In the genomic region with DNA sequence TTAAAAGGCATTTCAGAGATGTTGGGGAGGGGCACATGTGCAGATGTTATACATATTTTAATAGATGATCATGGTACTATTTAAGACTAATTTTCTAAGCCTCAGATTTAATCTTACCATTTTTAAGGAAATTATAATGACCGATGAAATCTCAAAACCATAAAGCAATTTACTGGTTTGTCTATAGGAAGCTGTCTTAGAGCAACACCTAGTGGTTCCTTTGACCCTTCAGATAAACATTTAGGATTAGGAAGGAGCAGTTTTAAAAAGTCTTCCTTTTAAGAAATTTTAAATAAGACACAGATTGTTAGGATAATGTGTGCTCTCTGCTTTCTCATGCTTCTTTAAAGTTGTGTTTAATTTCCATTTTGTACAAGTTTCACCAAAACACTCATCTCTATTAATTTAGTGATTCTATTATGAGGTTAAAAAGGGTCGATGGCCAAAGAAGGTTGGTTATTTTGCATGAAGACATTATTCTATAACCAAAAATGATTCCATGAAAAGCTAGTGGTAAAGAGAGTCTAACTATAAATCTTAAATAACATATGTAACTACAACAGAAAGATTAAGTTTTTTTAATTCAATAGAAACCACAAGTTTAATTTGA, we compare ENCODE assay signal across 13 cellular contexts.
DNase-seq lines count a peak whose midpoint lies in the region; ATAC-seq and TF ChIP-seq lines count a peak whose summit lies in the region.
"Had no signal": no experiment of that assay in that cellular context is flagged by ENCODE, and none has a peak within 500 bp of the region (broad histone marks: within the 10 kb centered on the region; RNA-seq: fewer than 3 reads in every experiment).

No MANE protein-coding gene starts in this region.

- H3K36me3 Mint-ChIP-seq in CD14-positive monocyte, result no peaks in the 10 kb centered on the region

- peak; percentile 44 for TF ChIP-seq CTCF in DND-41 (IDR thresholded peaks at IDR 0.05; ENCODE audit: borderline replicate concordance, extremely low read depth, low read length, poor library complexity, severe bottlenecking)
- no peak for TF ChIP-seq CTCF in CD14-positive monocyte (IDR thresholded peaks at IDR 0.05)

- no peak overlapping the region for H3K27ac Mint-ChIP-seq in CD14-positive monocyte

- H3K27me3 ChIP-seq in DND-41 (ENCODE audit: insufficient read depth, low read length, poor library complexity), result peaks cover 8% of the 10 kb centered on the region

- H2AFZ ChIP-seq in DND-41 (ENCODE audit: low read depth, low read length), result no peak overlapping the region

- H3K9ac ChIP-seq in DND-41 (ENCODE audit: low read depth, low read length), result no peak overlapping the region
- H3K9ac ChIP-seq in SK-N-MC (ENCODE audit: insufficient read length), result peak overlapping the region; percentile 50
- H3K9ac ChIP-seq: KMS-11 had no signal

- no peak overlapping the region for H3K4me3 Mint-ChIP-seq in CD14-positive monocyte

- H3K27ac ChIP-seq in DND-41 (ENCODE audit: low read length) (no peak overlapping the region), SK-N-MC (peak overlapping the region; percentile 84)
- H3K27ac ChIP-seq: heart left ventricle, KMS-11 had no signal

- no peak; the same call in 2 of the 3 replicates for ATAC-seq in DND-41 (ENCODE audit: insufficient read depth, low read depth)
- no peak for ATAC-seq in HG03159 (IDR thresholded peaks at IDR 0.05; ENCODE audit: unreplicated experiment)
- ATAC-seq: activated CD4-positive, CD25-positive, alpha-beta regulatory T cell treated with anti-CD3 and anti-CD28 coated beads, Interleukin-2, amount 50 U/mL, for 24 hours; heart left ventricle had no signal

- H3K4me2 ChIP-seq in DND-41 (ENCODE audit: insufficient read depth, low read length), result no peak overlapping the region
- H3K4me2 ChIP-seq: KMS-11 had no signal

- H3K4me1 ChIP-seq in DND-41 (ENCODE audit: insufficient read depth, low read length), result no peaks in the 10 kb centered on the region
- H3K4me1 ChIP-seq: heart left ventricle had no signal

- H4K20me1 ChIP-seq in DND-41 (ENCODE audit: insufficient read depth, low read length), result no peaks in the 10 kb centered on the region

- intact Hi-C loops in CD14-positive monocyte (cut with micrococcal nuclease), result no loop called here

- H3K9me3 ChIP-seq in DND-41 (ENCODE audit: insufficient read depth, low read length, severe bottlenecking) (no peaks in the 10 kb centered on the region), SK-N-MC (ENCODE audit: low read depth, low read length) (no peaks in the 10 kb centered on the region)
- H3K9me3 ChIP-seq: heart left ventricle had no signal

- no peaks in the 10 kb centered on the region for H3K9me3 Mint-ChIP-seq in CD14-positive monocyte

- H3K36me3 ChIP-seq in DND-41 (ENCODE audit: insufficient read depth, low read length) (no peaks in the 10 kb centered on the region), SK-N-MC (ENCODE audit: insufficient read depth, low read length) (no peaks in the 10 kb centered on the region)
- H3K36me3 ChIP-seq: heart left ventricle had no signal

- H3K27me3 Mint-ChIP-seq in CD14-positive monocyte (ENCODE audit: low read depth in 3 of 3), result peaks cover 0 to 5% (median 0%) of the 10 kb centered on the region in 3 donors

- no peak for DNase-seq in DND-41
- DNase-seq in HuH-7 (ENCODE audit: low spot score), result peak; percentile 9
- DNase-seq in SK-N-MC (ENCODE audit: low read depth, low spot score), result peak; percentile 78
- DNase-seq in iPS DF 4.7 (ENCODE audit: extremely low read depth, low spot score), result peak; percentile 7
- no peak for DNase-seq in NCI-H1048 (lab: John Stamatoyannopoulos, UW)
- no peak for DNase-seq in CD14-positive monocyte (ENCODE audit: low spot score)
- DNase-seq in NCI-H1930 (lab: John Stamatoyannopoulos, UW), result no peak
- DNase-seq: aorta, GF-D8, heart left ventricle had no signal

- no peaks in the 10 kb centered on the region for H3K79me2 ChIP-seq in DND-41 (ENCODE audit: insufficient read depth, low read length)

- no peaks in the 10 kb centered on the region for H3K4me1 Mint-ChIP-seq in CD14-positive monocyte

- H3K4me3 ChIP-seq in DND-41 (ENCODE audit: low read depth in 1 of 2, low read length in 2 of 2) (no peak overlapping the region), SK-N-MC (peak overlapping the region; percentile 36)
- H3K4me3 ChIP-seq: heart left ventricle had no signal

Comparison
In these comparisons a context has a peak if more than half of its experiments do, and no peak if none do; other contexts are left out.
1. DNase-seq: peak in HuH-7 (single experiment), SK-N-MC (single experiment) and iPS DF 4.7 (single experiment); none in DND-41 (single experiment), NCI-H1048 (single experiment), CD14-positive monocyte (single experiment) and NCI-H1930 (0 of 2).